Comparison of ENCODE assay signal across 8 cellular contexts in genomic region chr15:42736793-42737528, GRCh38. TPM values are rescaled to one million over a fixed set of nuclear protein-coding genes. Genes with fewer than 3 reads are reported as not detected.
DNase-seq lines count a peak whose midpoint lies in the region; ATAC-seq and TF ChIP-seq lines count a peak whose summit lies in the region.

TSS of gene CDAN1 (minus strand) at chr15:42737128. CDS start at chr15:42737102, 26 bp downstream.

- DNase-seq in DMS53 treated with DMSO at 0.1 percent for 48 hours (lab: John Stamatoyannopoulos, UW; ENCODE audit: unreplicated experiment) (peak; percentile 36), KG1 (lab: John Stamatoyannopoulos, UW) (peak; percentile 83), RWPE2 (ENCODE audit: low spot score) (peak; percentile 90), fibroblast of peridontal ligament (ENCODE audit: extremely low read depth) (peak; percentile 66), natural killer cell (peak; percentile 90)
- peak; percentile 82 for DNase-seq in stimulated activated naive B cell treated with anti-CD40 and anti-IgM and Interleukin-4, amounts not matched to agents 10 μg/mL and 1 μg/mL and 100 μg/mL, for 72 hours

- H3K9me3 ChIP-seq in RWPE2 (ENCODE audit: severe bottlenecking): no peaks in the 10 kb centered on the region

- H3K27me3 ChIP-seq in RWPE2 (ENCODE audit: insufficient read depth, poor library complexity, severe bottlenecking): no peaks in the 10 kb centered on the region

- peak within 1 kb of the TSS; percentile 76 for H3K4me3 Mint-ChIP-seq in activated T-helper 17 cell treated with anti-CD3 and anti-CD28 coated beads, Interleukin-2, amount 50 U/mL, for 72 hours
- H3K4me3 Mint-ChIP-seq in natural killer cell: peak within 1 kb of the TSS; percentile 84
- peak within 1 kb of the TSS; percentile 84 to 90 for H3K4me3 Mint-ChIP-seq in stimulated activated naive B cell treated with anti-CD40 and anti-IgM and Interleukin-4, amounts not matched to agents 10 μg/mL and 1 μg/mL and 100 μg/mL, for 72 hours

- H3K36me3 ChIP-seq in RWPE2 (ENCODE audit: low read depth): peaks cover 36% of the 10 kb centered on the region

- H3K27me3 Mint-ChIP-seq in activated T-helper 17 cell treated with anti-CD3 and anti-CD28 coated beads, Interleukin-2, amount 50 U/mL, for 72 hours: no peaks in the 10 kb centered on the region
- H3K27me3 Mint-ChIP-seq in natural killer cell (ENCODE audit: low read depth in 2 of 2): no peaks in the 10 kb centered on the region
- no peaks in the 10 kb centered on the region for H3K27me3 Mint-ChIP-seq in stimulated activated naive B cell treated with anti-CD40 and anti-IgM and Interleukin-4, amounts not matched to agents 10 μg/mL and 1 μg/mL and 100 μg/mL, for 72 hours

- H3K4me1 Mint-ChIP-seq in activated T-helper 17 cell treated with anti-CD3 and anti-CD28 coated beads, Interleukin-2, amount 50 U/mL, for 72 hours: no peaks in the 10 kb centered on the region
- peaks cover 6 to 18% of the 10 kb centered on the region in 2 donors for H3K4me1 Mint-ChIP-seq in natural killer cell
- peaks cover 7 to 24% of the 10 kb centered on the region in 2 donors for H3K4me1 Mint-ChIP-seq in stimulated activated naive B cell treated with anti-CD40 and anti-IgM and Interleukin-4, amounts not matched to agents 10 μg/mL and 1 μg/mL and 100 μg/mL, for 72 hours

- peak within 1 kb of the TSS; percentile 84 for H3K4me3 ChIP-seq in RWPE2 (ENCODE audit: severe bottlenecking)

- peaks cover 33% of the 10 kb centered on the region for H3K36me3 Mint-ChIP-seq in activated T-helper 17 cell treated with anti-CD3 and anti-CD28 coated beads, Interleukin-2, amount 50 U/mL, for 72 hours (ENCODE audit: low read depth)
- no peaks in the 10 kb centered on the region for H3K36me3 Mint-ChIP-seq in natural killer cell
- peaks cover 15 to 21% of the 10 kb centered on the region in 2 donors for H3K36me3 Mint-ChIP-seq in stimulated activated naive B cell treated with anti-CD40 and anti-IgM and Interleukin-4, amounts not matched to agents 10 μg/mL and 1 μg/mL and 100 μg/mL, for 72 hours

- H3K27ac Mint-ChIP-seq in activated T-helper 17 cell treated with anti-CD3 and anti-CD28 coated beads, Interleukin-2, amount 50 U/mL, for 72 hours: peak within 1 kb of the TSS; percentile 80
- peak within 1 kb of the TSS; percentile 78 to 80 for H3K27ac Mint-ChIP-seq in natural killer cell
- H3K27ac Mint-ChIP-seq in stimulated activated naive B cell treated with anti-CD40 and anti-IgM and Interleukin-4, amounts not matched to agents 10 μg/mL and 1 μg/mL and 100 μg/mL, for 72 hours: peak within 1 kb of the TSS; percentile 81

- intact Hi-C loops in natural killer cell (cut with micrococcal nuclease): loop anchor here (10.0 kb wide), 1 partner anchor 188 kb away; the partner anchor contains the start of gene TTBK2

- TF ChIP-seq CTCF in RWPE2 (IDR thresholded peaks at IDR 0.05; ENCODE audit: poor library complexity, severe bottlenecking) (no peak), natural killer cell (IDR thresholded peaks at IDR 0.05) (no peak)

- peak within 1 kb of the TSS; percentile 20 for H3K27ac ChIP-seq in RWPE2 (ENCODE audit: poor library complexity, severe bottlenecking)

- ATAC-seq in GM21717 (IDR thresholded peaks at IDR 0.05; ENCODE audit: unreplicated experiment) (peak; percentile 73), RWPE2 (ENCODE audit: low read depth) (peak; percentile 89), natural killer cell (peak; percentile 93 to 94 (median 94))
- ATAC-seq in activated T-helper 17 cell treated with anti-CD3 and anti-CD28 coated beads, Interleukin-2, amount 50 U/mL, for 72 hours (replicated peaks): peak; percentile 98
- peak; percentile 95 to 97 for ATAC-seq in stimulated activated naive B cell treated with anti-CD40 and anti-IgM and Interleukin-4, amounts not matched to agents 10 μg/mL and 1 μg/mL and 100 μg/mL, for 72 hours (replicated peaks)

- no peaks in the 10 kb centered on the region for H3K9me3 Mint-ChIP-seq in activated T-helper 17 cell treated with anti-CD3 and anti-CD28 coated beads, Interleukin-2, amount 50 U/mL, for 72 hours
- H3K9me3 Mint-ChIP-seq in natural killer cell: no peaks in the 10 kb centered on the region
- H3K9me3 Mint-ChIP-seq in stimulated activated naive B cell treated with anti-CD40 and anti-IgM and Interleukin-4, amounts not matched to agents 10 μg/mL and 1 μg/mL and 100 μg/mL, for 72 hours: no peaks in the 10 kb centered on the region

- H3K4me1 ChIP-seq in RWPE2 (ENCODE audit: insufficient read depth, poor library complexity, severe bottlenecking): peaks cover 3% of the 10 kb centered on the region

RNA-seq across cellular contexts. Expression of gene CDAN1, which starts in this region (rescaled TPM):
- total RNA-seq in activated T-helper 17 cell treated with anti-CD3 and anti-CD28 coated beads, Interleukin-2, amount 50 U/mL, for 72 hours: 10 to 100 TPM; 20.4 to 23.7 TPM
- 10 to 100 TPM; 18.1 to 36.9 (median 34.9) TPM for total RNA-seq in natural killer cell

Comparison
In these comparisons a context has a peak if more than half of its experiments do, and no peak if none do; other contexts are left out.
1. Peak in every context shown above with its lines: DNase-seq, ATAC-seq, H3K4me3 ChIP-seq and H3K27ac ChIP-seq.
2. DNase-seq: peak in every context shown above with its lines; median percentile 90 in RWPE2; 90 in natural killer cell; 83 in KG1; 82 in stimulated activated naive B cell treated with anti-CD40 and anti-IgM and Interleukin-4, amounts not matched to agents 10 μg/mL and 1 μg/mL and 100 μg/mL, for 72 hours; 66 in fibroblast of peridontal ligament; 36 in DMS53 treated with DMSO at 0.1 percent for 48 hours.